Comparison of ENCODE assay signal across 20 cellular contexts in genomic region chr11:72950685-72951084, GRCh38.
DNase-seq lines count a peak whose midpoint lies in the region; ATAC-seq, FAIRE-seq and TF ChIP-seq lines count a peak whose summit lies in the region.
"Had no signal": no experiment of that assay in that cellular context is flagged by ENCODE, and none has a peak within 500 bp of the region (broad histone marks: within the 10 kb centered on the region; RNA-seq: fewer than 3 reads in every experiment).

No MANE protein-coding gene starts in this region.

- H3K36me3 Mint-ChIP-seq in H9 (ENCODE audit: insufficient read depth in 1 of 3, low read depth in 3 of 3) (no peaks in the 10 kb centered on the region; a peak in 1 of 7 replicates), memory B cell (peaks cover 33% of the 10 kb centered on the region)

- no peak overlapping the region for H3K9ac ChIP-seq in H9 (ENCODE audit: extremely low read depth, insufficient read length, low read length)
- H3K9ac ChIP-seq in H1 (replicated peaks in 1 of 4; ENCODE audit: extremely low read depth in 1 of 4, low read depth in 3 of 4, low read length in 3 of 4), result peak overlapping the region in 1 of 4 experiments; percentile 9; a peak in 1 of 7 replicates
- H3K9ac ChIP-seq: BLaER1 treated with 17β-estradiol and CSF1 and Interleukin-3, amounts not matched to agents 10 nM and 100 nM had no signal

- H3K4me1 ChIP-seq in A549 (peaks cover 11% of the 10 kb centered on the region; the same call in 2 of the 3 replicates), H9 (ENCODE audit: insufficient read depth, low read length) (no peaks in the 10 kb centered on the region; the same call in 1 of the 2 replicates), H1 (replicated peaks in 1 of 4; ENCODE audit: control insufficient read depth in 3 of 4, insufficient read depth in 4 of 4, low read length in 3 of 4) (peaks cover 0 to 9% (median 1%) of the 10 kb centered on the region in 4 experiments; a peak in 3 of 7 replicates)
- H3K4me1 ChIP-seq: HAP-1 had no signal

- H2BK15ac ChIP-seq in H9 (ENCODE audit: low read depth, low read length) (no peak overlapping the region), H1 (ENCODE audit: low read length) (no peak overlapping the region)

- H4K91ac ChIP-seq in H9 (ENCODE audit: insufficient read length, low read depth, low read length) (no peak overlapping the region), H1 (replicated peaks; ENCODE audit: insufficient read length, low read length) (no peak overlapping the region)

- H3K4me3 Mint-ChIP-seq in H9 (no peak overlapping the region), memory B cell (no peak overlapping the region)

- H3K56ac ChIP-seq in H9 (ENCODE audit: insufficient read length, low read depth, low read length), result no peak overlapping the region
- H3K56ac ChIP-seq in H1 (replicated peaks; ENCODE audit: insufficient read length, low read depth, low read length), result no peak overlapping the region

- H3K18ac ChIP-seq in H9 (ENCODE audit: insufficient read length, low read depth, low read length), result no peak overlapping the region
- H3K18ac ChIP-seq in H1 (ENCODE audit: extremely low read depth, low read length), result no peak overlapping the region

- H2AK5ac ChIP-seq in H9 (ENCODE audit: insufficient read length, low read length) (no peak overlapping the region), H1 (ENCODE audit: low read depth, low read length) (no peak overlapping the region)

- H4K8ac ChIP-seq in H9 (replicated peaks; ENCODE audit: insufficient read length, low read depth, low read length) (no peak overlapping the region), H1 (ENCODE audit: extremely low read depth, insufficient read depth, low read length) (no peak overlapping the region)

- H4K5ac ChIP-seq in H9 (ENCODE audit: insufficient read length, low read depth, low read length) (no peak overlapping the region), H1 (ENCODE audit: insufficient read length, low read depth, low read length) (no peak overlapping the region)

- H2BK20ac ChIP-seq in H9 (ENCODE audit: low read depth, low read length, poor library complexity, severe bottlenecking), result no peak overlapping the region
- H2BK20ac ChIP-seq in H1 (ENCODE audit: low read length), result no peak overlapping the region

- H3K4me2 ChIP-seq in A549 (no peak overlapping the region), H9 (ENCODE audit: insufficient read depth, insufficient read length, low read length) (peak overlapping the region; percentile 33), H1 (ENCODE audit: insufficient read depth in 1 of 2, low read depth in 2 of 2, low read length in 2 of 2) (peak overlapping the region in 1 of 2 experiments; percentile 30; a peak in 1 of 4 replicates)
- H3K4me2 ChIP-seq: BLaER1 treated with 17β-estradiol and CSF1 and Interleukin-3, amounts not matched to agents 10 nM and 100 nM had no signal

- H2BK120ac ChIP-seq in H9 (ENCODE audit: low read depth, low read length, poor library complexity, severe bottlenecking) (no peak overlapping the region), H1 (replicated peaks; ENCODE audit: low read depth, low read length) (no peak overlapping the region)

- H3K79me1 ChIP-seq in H9 (ENCODE audit: insufficient read depth, low read depth, low read length, poor library complexity, severe bottlenecking) (no peaks in the 10 kb centered on the region), H1 (ENCODE audit: low read depth, low read length) (no peaks in the 10 kb centered on the region)

- no peak overlapping the region; a peak in 1 of 7 replicates for H3K27ac Mint-ChIP-seq in H9
- peak overlapping the region; percentile 87 for H3K27ac Mint-ChIP-seq in memory B cell

- no peak for ATAC-seq in A549
- ATAC-seq in memory B cell (ENCODE audit: low read depth), result no peak
- ATAC-seq in HG03457 (IDR thresholded peaks at IDR 0.05; ENCODE audit: unreplicated experiment), result no peak
- ATAC-seq in GM19328 (IDR thresholded peaks at IDR 0.05; ENCODE audit: unreplicated experiment), result no peak
- ATAC-seq: GM12878, PC-3 had no signal

- TF ChIP-seq RAD21 in A549 (conservative IDR thresholded peaks at IDR 0.05 in 1 of 2, IDR thresholded peaks at IDR 0.05 in 1 of 2) (no peak), H1 (IDR thresholded peaks at IDR 0.05 in 1 of 2, conservative IDR thresholded peaks at IDR 0.05 in 1 of 2; ENCODE audit: low read depth in 2 of 2, low read length in 2 of 2) (no peak)

- no peak overlapping the region for H3K14ac ChIP-seq in H9 (ENCODE audit: insufficient read depth, low read length)
- H3K14ac ChIP-seq in H1 (ENCODE audit: insufficient read length), result no peak overlapping the region

- H3K9me3 Mint-ChIP-seq in H9, result no peaks in the 10 kb centered on the region
- H3K9me3 Mint-ChIP-seq in memory B cell, result peaks cover 1% of the 10 kb centered on the region

- no peak overlapping the region for H3T11ph ChIP-seq in H9 (ENCODE audit: low read length)

- H3K4ac ChIP-seq in H9 (ENCODE audit: low read depth, low read length) (no peak overlapping the region), H1 (replicated peaks; ENCODE audit: insufficient read length, low read depth, low read length) (no peak overlapping the region)

- no peak overlapping the region for H2BK12ac ChIP-seq in H9 (ENCODE audit: insufficient read length, low read depth, low read length)
- H2BK12ac ChIP-seq in H1 (ENCODE audit: low read depth, low read length), result no peak overlapping the region

- no peaks in the 10 kb centered on the region for H3K36me3 ChIP-seq in H1 (ENCODE audit: control insufficient read depth in 2 of 4, insufficient read depth in 4 of 4, low read length in 3 of 4)
- H3K36me3 ChIP-seq: HAP-1 had no signal

- H3K27me3 ChIP-seq in H9 (ENCODE audit: insufficient read depth, low read length) (no peaks in the 10 kb centered on the region), H1 (replicated peaks in 1 of 4; ENCODE audit: control insufficient read depth in 3 of 4, extremely low read depth in 1 of 4, insufficient read depth in 3 of 4, low read length in 3 of 4) (no peaks in the 10 kb centered on the region)
- H3K27me3 ChIP-seq: BLaER1 treated with 17β-estradiol and CSF1 and Interleukin-3, amounts not matched to agents 10 nM and 100 nM had no signal

- FAIRE-seq in A549 (lab: Jason Lieb, UNC) (peak; percentile 61), H1 (lab: Jason Lieb, UNC) (peak; percentile 92)
- FAIRE-seq: GM12878 had no signal

- H3K27ac ChIP-seq in A549 (no peak overlapping the region), H9 (ENCODE audit: insufficient read length, low read depth, low read length) (no peak overlapping the region), H1 (ENCODE audit: low read depth, low read length) (no peak overlapping the region), substantia nigra (ENCODE audit: low read depth, low read length, poor library complexity, severe bottlenecking) (no peak overlapping the region)
- H3K27ac ChIP-seq: BLaER1 treated with 17β-estradiol and CSF1 and Interleukin-3, amounts not matched to agents 10 nM and 100 nM; RWPE1 had no signal

- peaks cover 15 to 16% of the 10 kb centered on the region in 2 experiments for H3K4me1 Mint-ChIP-seq in H9
- H3K4me1 Mint-ChIP-seq in memory B cell, result peaks cover 36% of the 10 kb centered on the region

- H3K79me2 ChIP-seq in H9 (ENCODE audit: insufficient read depth, low read length) (no peaks in the 10 kb centered on the region), H1 (ENCODE audit: control insufficient read depth in 1 of 2, insufficient read depth in 2 of 2, low read length in 2 of 2) (no peaks in the 10 kb centered on the region)

- TF ChIP-seq POLR2A in A549 (IDR thresholded peaks at IDR 0.05; ENCODE audit: low read length) (no peak), H1 (IDR thresholded peaks at IDR 0.05; ENCODE audit: control extremely low read depth in 1 of 2, low read depth in 2 of 2, low read length in 2 of 2) (no peak)

- POLR2A ChIA-PET in A549 (lab: Yijun Ruan, JAX), result no interaction called here
- POLR2A ChIA-PET in H1 (lab: Charles Lee; ENCODE audit: partially characterized antibody), result interaction anchor here (0.6 kb wide), 1 partner anchor 179 kb away, joined by 3 read pairs; no protein-coding TSS in a partner anchor

- no peak overlapping the region for H3K23ac ChIP-seq in H9 (ENCODE audit: insufficient read length, low read depth, low read length)
- H3K23ac ChIP-seq in H1 (ENCODE audit: insufficient read length), result no peak overlapping the region

- H3K4me3 ChIP-seq in A549, result no peak overlapping the region
- H3K4me3 ChIP-seq in H1 (ENCODE audit: extremely low read depth in 1 of 4, insufficient read depth in 2 of 4, low read depth in 3 of 4, low read length in 4 of 4), result no peak overlapping the region; a peak in 1 of 8 replicates
- H3K4me3 ChIP-seq: BLaER1 treated with 17β-estradiol and CSF1 and Interleukin-3, amounts not matched to agents 10 nM and 100 nM; GM12878; HAP-1 had no signal

- H4K20me1 ChIP-seq in H9 (ENCODE audit: control insufficient read depth, insufficient read depth, insufficient read length) (no peaks in the 10 kb centered on the region), H1 (replicated peaks in 1 of 2; ENCODE audit: control insufficient read depth in 1 of 2, insufficient read depth in 2 of 2, low read length in 2 of 2) (no peaks in the 10 kb centered on the region)

- H3K27me3 Mint-ChIP-seq in H9 (ENCODE audit: low read depth) (no peaks in the 10 kb centered on the region), memory B cell (no peaks in the 10 kb centered on the region)

- TF ChIP-seq CTCF in A549 (IDR thresholded peaks at IDR 0.05) (no peak), H9 (conservative IDR thresholded peaks at IDR 0.05) (no peak), H1 (IDR thresholded peaks at IDR 0.05; ENCODE audit: control extremely low read depth in 1 of 3, insufficient read depth in 1 of 3, low read depth in 1 of 3, low read length in 3 of 3) (no peak)

- CTCF ChIA-PET in A549 (lab: Yijun Ruan, JAX) (no interaction called here), H1 (lab: Charles Lee; ENCODE audit: partially characterized antibody) (interaction anchor here (0.5 to 1.0 kb wide), 3 partner anchors 48 to 192 kb away, joined by 3 to 4 read pairs (median 3); no protein-coding TSS in a partner anchor)

- H3K23me2 ChIP-seq in H9 (ENCODE audit: insufficient read length, low read depth, low read length, poor library complexity, severe bottlenecking), result no peaks in the 10 kb centered on the region
- no peaks in the 10 kb centered on the region for H3K23me2 ChIP-seq in H1 (ENCODE audit: low read depth, low read length)

- no peak for DNase-seq in A549 (ENCODE audit: low read depth in 1 of 2, low spot score in 1 of 2)
- DNase-seq in H9, result no peak
- DNase-seq in H1 (ENCODE audit: low read depth in 1 of 2, low spot score in 2 of 2), result no peak
- no peak for DNase-seq in memory B cell (ENCODE audit: low spot score in 2 of 2)
- no peak for DNase-seq in substantia nigra (lab: John Stamatoyannopoulos, UW)
- no peak for DNase-seq in stimulated activated CD4-positive, alpha-beta T cell treated with anti-CD3 and anti-CD28 coated beads, Interleukin-2, amount 100 ng/mL, for 48 hours
- DNase-seq: 8988T, DND-41, GDM1, NCI-H1417, NCI-H2029, NCI-H446 treated with DMSO at 0.1 percent for 48 hours, NCI-H748 treated with DMSO at 0.1 percent for 48 hours had no signal

- H3K9me3 ChIP-seq in A549 (no peaks in the 10 kb centered on the region), H9 (ENCODE audit: control insufficient read depth, low read depth, low read length) (no peaks in the 10 kb centered on the region), H1 (ENCODE audit: insufficient read depth in 2 of 2, low read depth in 1 of 2, low read length in 1 of 2) (no peaks in the 10 kb centered on the region)
- H3K9me3 ChIP-seq: HAP-1 had no signal

- 93% methylated on average over 3 of the region's 3 CpGs for WGBS in A549 (ENCODE audit: missing lambda C conversion rate)
- WGBS in H9 (ENCODE audit: extremely low coverage, insufficient read length, low lambda C conversion rate), result no CpG with 5 or more reads among the region's 3 CpGs
- 34% methylated on average over 3 of the region's 3 CpGs; no CpG with 5 or more reads in 1 of the 2 experiments for WGBS in H1 (ENCODE audit: extremely low coverage in 1 of 2, insufficient coverage in 1 of 2, insufficient read length in 1 of 2, insufficient replicate concordance in 2 of 2, low coverage in 1 of 2, low lambda C conversion rate in 2 of 2, missing lambda C conversion rate in 1 of 2), 2 experiments

- H2BK5ac ChIP-seq in H9 (ENCODE audit: insufficient read length, low read length) (no peak overlapping the region), H1 (ENCODE audit: low read depth, low read length) (no peak overlapping the region)

- TF ChIP-seq EP300 in A549 (IDR thresholded peaks at IDR 0.05) (no peak), H1 (IDR thresholded peaks at IDR 0.05; ENCODE audit: borderline replicate concordance in 1 of 2, low read depth in 2 of 2, low read length in 2 of 2) (no peak)

- H2AFZ ChIP-seq in H9 (ENCODE audit: low read length) (no peak overlapping the region), H1 (ENCODE audit: low read length) (no peak overlapping the region)

Comparison
In these comparisons a context has a peak if more than half of its experiments do, and no peak if none do; other contexts are left out.
1. Of the 18 proteins assayed by ChIP-seq in both H1 and A549: peak only in H1: E2F6, MAX and USF2; only in A549: none; in both: none; in neither: 15.